Comparison of ENCODE assay signal across 10 cellular contexts in genomic region chr1:169529068-169529642, GRCh38. TPM values are rescaled to one million over a fixed set of nuclear protein-coding genes. Genes with fewer than 3 reads are reported as not detected.
DNase-seq lines count a peak whose midpoint lies in the region; ATAC-seq, FAIRE-seq and TF ChIP-seq lines count a peak whose summit lies in the region.
"Had no signal": no experiment of that assay in that cellular context is flagged by ENCODE, and none has a peak within 500 bp of the region (broad histone marks: within the 10 kb centered on the region; RNA-seq: fewer than 3 reads in every experiment).

No MANE protein-coding gene starts in this region.

- H3K4me1 ChIP-seq in GM23338 (ENCODE audit: insufficient read depth) (peaks cover 20% of the 10 kb centered on the region; the same call in 1 of the 2 replicates), testis (peaks cover 4% of the 10 kb centered on the region)

- H3K79me2 ChIP-seq in GM23338 (replicated peaks; ENCODE audit: insufficient read depth), result no peaks in the 10 kb centered on the region

- TF ChIP-seq CTCF in GM23338 (conservative IDR thresholded peaks at IDR 0.05; ENCODE audit: low read depth in 2 of 2) (no peak), epithelial cell of esophagus (IDR thresholded peaks at IDR 0.05; ENCODE audit: insufficient read depth, low read depth, low read length, missing control alignments) (no peak), testis (IDR thresholded peaks at IDR 0.05) (no peak)

- no peaks in the 10 kb centered on the region; the same call in 2 of the 3 replicates for H3K9me3 Mint-ChIP-seq in GM23338

- H3K36me3 ChIP-seq in GM23338 (ENCODE audit: insufficient read depth), result no peaks in the 10 kb centered on the region
- no peaks in the 10 kb centered on the region for H3K36me3 ChIP-seq in testis (ENCODE audit: low read depth, missing control alignments)

- H3K27ac ChIP-seq in GM23338 (ENCODE audit: low read depth) (peak overlapping the region; percentile 48), testis (no peak overlapping the region)

- H3K4me1 Mint-ChIP-seq in GM23338, result peaks cover 43% of the 10 kb centered on the region

- no peaks in the 10 kb centered on the region for H3K36me3 Mint-ChIP-seq in GM23338 (ENCODE audit: low read depth)

- H3K4me3 ChIP-seq in GM23338 (0 out of 2 replicates have a peak overlapping the region, but pooled peaks have one; percentile 8), epithelial cell of esophagus (ENCODE audit: low read length) (peak overlapping the region; percentile 22), testis (no peak overlapping the region)

- H3K4me2 ChIP-seq in GM23338, result peak overlapping the region; percentile 35

- H3K9me2 ChIP-seq in GM23338 (ENCODE audit: insufficient read depth), result no peaks in the 10 kb centered on the region

- no peak for FAIRE-seq in GM12891 (lab: Jason Lieb, UNC)

- 50 to 58% methylated on average over 3 of the region's 3 CpGs for WGBS in testis, 2 donors

- ATAC-seq in GM23338 (peak; percentile 96), HG02885 (IDR thresholded peaks at IDR 0.05; ENCODE audit: poor library complexity, unreplicated experiment) (no peak)

- no peaks in the 10 kb centered on the region for H3K27me3 Mint-ChIP-seq in GM23338 (ENCODE audit: insufficient read depth, low read depth, poor library complexity)

- H3F3A ChIP-seq in GM23338 (replicated peaks; ENCODE audit: low read depth), result no peaks in the 10 kb centered on the region

- no peak for TF ChIP-seq POLR2A in GM12891 (IDR thresholded peaks at IDR 0.05; ENCODE audit: low read depth, low read length)
- TF ChIP-seq POLR2A in testis (IDR thresholded peaks at IDR 0.05), result no peak

- peak overlapping the region; percentile 51 for H3K4me3 Mint-ChIP-seq in GM23338

- peak overlapping the region; percentile 97 for H3K27ac Mint-ChIP-seq in GM23338

- H3K9me3 ChIP-seq in testis, result no peaks in the 10 kb centered on the region

- no peak overlapping the region for H2AFZ ChIP-seq in GM23338

- no peaks in the 10 kb centered on the region for H3K27me3 ChIP-seq in GM23338 (ENCODE audit: insufficient read depth)
- no peaks in the 10 kb centered on the region for H3K27me3 ChIP-seq in testis

- intact Hi-C loops in testis (cut with DNase I; ENCODE audit: low total_unique reads), result no loop called here

- H4K20me1 ChIP-seq in GM23338 (replicated peaks; ENCODE audit: insufficient read depth), result no peaks in the 10 kb centered on the region

- DNase-seq in GM23338 (ENCODE audit: low spot score), result peak; percentile 95
- DNase-seq in NCI-H345 (lab: John Stamatoyannopoulos, UW), result peak; percentile 68
- DNase-seq in epithelial cell of esophagus (ENCODE audit: low read depth), result peak; percentile 97
- peak; percentile 78 for DNase-seq in renal cortical epithelial cell (ENCODE audit: low read depth)
- DNase-seq in activated CD4-positive, alpha-beta T cell treated with anti-CD3 and anti-CD28 coated beads, Interleukin-2, amount 50 U/mL, for 1 hour, result no peak
- no peak for DNase-seq in GM12891 (ENCODE audit: insufficient read length, low spot score)
- DNase-seq in testis, result no peak
- DNase-seq: IMR-90 had no signal

TF ChIP-seq in GM23338, 12 proteins besides CTCF, POLR2A, EP300 and RAD21 (continues in another document):
- TF ChIP-seq ZNF331 (CRISPR knock-in tag; IDR thresholded peaks at IDR 0.05; ENCODE audit: low read depth) (no peak), POLR2AphosphoS5 (IDR thresholded peaks at IDR 0.05; ENCODE audit: low read depth) (no peak), REST (IDR thresholded peaks at IDR 0.05; ENCODE audit: unreplicated experiment) (no peak)

TF ChIP-seq in GM12891, 5 proteins besides CTCF, POLR2A, EP300 and RAD21:
- TF ChIP-seq SPI1 (IDR thresholded peaks at IDR 0.05; ENCODE audit: low read depth, low read length) (no peak), TAF1 (IDR thresholded peaks at IDR 0.05; ENCODE audit: low read depth, low read length) (no peak), POU2F2 (IDR thresholded peaks at IDR 0.05; ENCODE audit: low read depth, low read length) (no peak), PAX5 (IDR thresholded peaks at IDR 0.05; ENCODE audit: insufficient read depth, low read length, severe bottlenecking) (no peak), POLR2AphosphoS5 (IDR thresholded peaks at IDR 0.05; ENCODE audit: low read depth, low read length) (no peak)
TF ChIP-seq in GM12891: peak in this region for 0.

RNA-seq across cellular contexts. Expression of gene SLC19A2, which starts 43.4 kb away (rescaled TPM):
- total RNA-seq in GM23338 (2014; rRNA removed; shearing (Covaris generic)), result 39.1 and 42.8 TPM in 2 replicates
- polyA plus RNA-seq in GM23338 (2016; fragmentation: Nextera tagmentation; extraction: Ambion mirVana) (9.9 and 11.1 TPM in 2 replicates), testis (ENCODE audit: insufficient read depth, low read depth, low replicate concordance) (14.6 TPM)
- total RNA-seq in renal cortical epithelial cell (11.9 and 29.9 TPM in 2 replicates), testis (10 to 100 TPM; 22.5 to 26.5 TPM)
- polyA plus RNA-seq in GM12891 (2012; ENCODE audit: low read depth, missing spikeins), result 0.90 TPM

RNA-seq across cellular contexts. Expression of gene F5, which starts 57.1 kb away (rescaled TPM):
- not detected in 2 replicates for total RNA-seq in GM23338 (2014; rRNA removed; shearing (Covaris generic))
- polyA plus RNA-seq in GM23338 (2016; fragmentation: Nextera tagmentation; extraction: Ambion mirVana) (0.10 and 0.16 TPM in 2 replicates), testis (ENCODE audit: insufficient read depth, low read depth, low replicate concordance) (5.2 TPM)
- total RNA-seq in renal cortical epithelial cell (under 0.01 and 0.05 TPM in 2 replicates), testis (1 to 10 TPM in 1 of 2 donors, under 1 TPM in 1; 0.63 to 2.0 TPM)
- polyA plus RNA-seq in GM12891 (2012; ENCODE audit: low read depth, missing spikeins), result not detected
- total RNA-seq: fibroblast of villous mesenchyme, IMR-90 had no signal
- polyA plus RNA-seq: IMR-90 had no signal

Comparison
In these comparisons a context has a peak if more than half of its experiments do, and no peak if none do; other contexts are left out.
1. DNase-seq: peak in GM23338 (single experiment), NCI-H345 (single experiment), epithelial cell of esophagus (single experiment) and renal cortical epithelial cell (single experiment); none in activated CD4-positive, alpha-beta T cell treated with anti-CD3 and anti-CD28 coated beads, Interleukin-2, amount 50 U/mL, for 1 hour (single experiment), GM12891 (single experiment) and testis (single experiment).
2. H3K4me3 ChIP-seq: peak in GM23338 (single experiment) and epithelial cell of esophagus (single experiment); none in testis (0 of 2).